In the genomic region with DNA sequence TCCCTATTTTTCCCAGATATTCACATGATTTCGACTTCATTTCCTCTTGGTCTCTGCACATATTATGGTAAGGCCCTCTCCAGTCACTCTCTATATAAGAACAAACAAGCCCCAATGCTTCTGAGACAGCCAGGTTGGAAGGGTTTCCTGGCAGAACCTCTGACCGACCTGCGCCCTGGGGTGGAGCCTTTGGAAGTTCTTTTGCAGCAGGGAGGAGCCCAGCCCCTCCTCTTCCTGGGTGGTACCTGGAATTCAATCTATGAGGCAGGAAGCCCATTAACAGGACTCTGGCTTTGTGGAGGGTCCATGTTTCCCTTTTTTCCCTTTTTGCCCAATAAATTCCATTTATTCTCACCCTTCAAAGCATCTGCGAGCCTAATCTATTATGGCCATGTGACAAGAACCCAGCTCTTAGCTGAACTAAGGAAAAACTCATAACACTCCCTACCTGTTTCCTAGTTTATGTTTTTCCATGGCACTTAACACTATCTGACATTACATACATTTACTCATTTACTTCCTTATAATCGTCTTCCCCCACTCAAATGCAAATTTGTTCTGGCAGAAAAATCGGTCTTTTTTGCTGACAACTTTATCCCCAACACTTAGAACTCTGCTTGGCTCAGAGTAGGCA, we compare ENCODE assay signal across 25 cellular contexts.
"Had no signal": no experiment of that assay in that cellular context is flagged by ENCODE, and none has a peak within 500 bp of the region (broad histone marks: within the 10 kb centered on the region; RNA-seq: fewer than 3 reads in every experiment).

No MANE protein-coding gene starts in this region.

- H3K4me3 ChIP-seq: dorsolateral prefrontal cortex, lung, mucosa of descending colon, prostate gland, right atrium auricular region, testis, tibial artery, upper lobe of right lung, uterus had no signal

- H3K4me1 Mint-ChIP-seq: immature natural killer cell; naive B cell; stimulated activated memory B cell treated with anti-CD40 and anti-IgM and Interleukin-4, amounts not matched to agents 10 μg/mL and 1 μg/mL and 100 μg/mL, for 72 hours had no signal

- DNase-seq: dorsolateral prefrontal cortex; effector CD4-positive, alpha-beta T cell; hypothalamus; immature natural killer cell; islet precursor cell; kidney glomerular epithelial cell; mesenchymal stem cell; naive B cell; stimulated activated CD4-positive, alpha-beta T cell treated with anti-CD3 and anti-CD28 coated beads, Interleukin-4, amount 100 ng/mL, for 4 hours; stimulated activated naive CD8-positive, alpha-beta T cell treated with anti-CD3 and anti-CD28 coated beads, Interleukin-15, Interleukin-2, amounts not matched to agents 100 U/mL and 50 U/mL, for 24 hours; substantia nigra; testis; tibial artery; upper lobe of right lung; uterus had no signal

- ATAC-seq: mucosa of descending colon; natural killer cell treated with Interleukin-12 subunit alpha and Interleukin-12 subunit beta and Interleukin-15 and Interleukin-18, amount 100 ng/mL, for 72 hours; sciatic nerve; stimulated activated memory B cell treated with anti-CD40 and anti-IgM and Interleukin-4, amounts not matched to agents 10 μg/mL and 1 μg/mL and 100 μg/mL, for 72 hours; stimulated activated naive CD8-positive, alpha-beta T cell treated with anti-CD3 and anti-CD28 coated beads, Interleukin-15, Interleukin-2, amounts not matched to agents 100 U/mL and 50 U/mL, for 24 hours; upper lobe of right lung had no signal

- H3K36me3 Mint-ChIP-seq: immature natural killer cell; mesothelial cell of epicardium; naive B cell; natural killer cell treated with Interleukin-12 subunit alpha and Interleukin-12 subunit beta and Interleukin-15 and Interleukin-18, amount 100 ng/mL, for 72 hours; stimulated activated memory B cell treated with anti-CD40 and anti-IgM and Interleukin-4, amounts not matched to agents 10 μg/mL and 1 μg/mL and 100 μg/mL, for 72 hours had no signal

- H3K9me3 Mint-ChIP-seq: immature natural killer cell; natural killer cell treated with Interleukin-12 subunit alpha and Interleukin-12 subunit beta and Interleukin-15 and Interleukin-18, amount 100 ng/mL, for 72 hours had no signal

- H3K4me3 Mint-ChIP-seq: immature natural killer cell; mesothelial cell of epicardium; naive B cell; natural killer cell treated with Interleukin-12 subunit alpha and Interleukin-12 subunit beta and Interleukin-15 and Interleukin-18, amount 100 ng/mL, for 72 hours; neural crest cell; stimulated activated memory B cell treated with anti-CD40 and anti-IgM and Interleukin-4, amounts not matched to agents 10 μg/mL and 1 μg/mL and 100 μg/mL, for 72 hours had no signal

- H3K36me3 ChIP-seq: neutrophil, prostate gland, right atrium auricular region, tibial artery, upper lobe of right lung, uterus had no signal

- H3K4me1 ChIP-seq: prostate gland, right atrium auricular region, testis, tibial artery, upper lobe of right lung, uterus had no signal

- H3K27ac Mint-ChIP-seq: immature natural killer cell; mesothelial cell of epicardium; naive B cell; natural killer cell treated with Interleukin-12 subunit alpha and Interleukin-12 subunit beta and Interleukin-15 and Interleukin-18, amount 100 ng/mL, for 72 hours; stimulated activated memory B cell treated with anti-CD40 and anti-IgM and Interleukin-4, amounts not matched to agents 10 μg/mL and 1 μg/mL and 100 μg/mL, for 72 hours had no signal

- H3K27ac ChIP-seq: dorsolateral prefrontal cortex, neutrophil, prostate gland, right atrium auricular region, testis, tibial artery, upper lobe of right lung, uterus had no signal

- H3K27me3 ChIP-seq: right atrium auricular region, testis, tibial artery, uterus had no signal

- H3K9me3 ChIP-seq: mucosa of descending colon, neutrophil, prostate gland, right atrium auricular region, testis, tibial artery, upper lobe of right lung, uterus had no signal
